Comparison of ENCODE assay signal across 33 cellular contexts in genomic region chr14:63596998-63597658, GRCh38.
"Had no signal": no experiment of that assay in that cellular context is flagged by ENCODE, and none has a peak within 500 bp of the region (broad histone marks: within the 10 kb centered on the region; RNA-seq: fewer than 3 reads in every experiment).

No MANE protein-coding gene starts in this region.

- H3K4me3 ChIP-seq: adrenal gland, body of pancreas, cardiac muscle cell, colonic mucosa, esophagus squamous epithelium had no signal

- H3K36me3 ChIP-seq: colonic mucosa had no signal

- H3K4me1 ChIP-seq: adrenal gland, body of pancreas, colonic mucosa, esophagus squamous epithelium had no signal

- H3K27me3 ChIP-seq: adrenal gland, body of pancreas, cardiac muscle cell, colonic mucosa, esophagus squamous epithelium had no signal

- H3K27ac ChIP-seq: adrenal gland, body of pancreas, cardiac muscle cell, colonic mucosa, epithelial cell of prostate, esophagus squamous epithelium had no signal

- H3K27ac Mint-ChIP-seq: activated CD4-positive, alpha-beta memory T cell treated with anti-CD3 and anti-CD28 coated beads for 36 hours; activated CD4-positive, alpha-beta T cell treated with anti-CD3 and anti-CD28 coated beads for 36 hours; activated CD4-positive, alpha-beta T cell treated with anti-CD3 and anti-CD28 coated beads, Interleukin-2, amount 10 ng/mL, durations not matched to agents 24 days and 14 days; activated CD8-positive, alpha-beta memory T cell treated with anti-CD3 and anti-CD28 coated beads, Interleukin-2, amount 10 ng/mL, durations not matched to agents 7 days and 5 days; activated CD8-positive, alpha-beta T cell treated with anti-CD3 and anti-CD28 coated beads, Interleukin-2, amount 10 ng/mL, durations not matched to agents 7 days and 5 days; activated naive CD4-positive, alpha-beta T cell treated with anti-CD3 and anti-CD28 coated beads for 36 hours; activated naive CD4-positive, alpha-beta T cell treated with anti-CD3 and anti-CD28 coated beads, Interleukin-2, amount 50 U/mL, for 24 hours; activated naive CD8-positive, alpha-beta T cell treated with anti-CD3 and anti-CD28 coated beads, Interleukin-2, amount 50 U/mL, for 24 hours; activated T-helper 1 cell treated with anti-CD3 and anti-CD28 coated beads, Interleukin-12 subunit alpha, Interleukin-12 subunit beta, Interleukin-2, Interleukin-4 antibody, amounts not matched to agents 30 ng/mL and 10 ng/mL and 1 ng/mL, durations not matched to agents 14 hours and 24 hours and 36 hours; activated T-helper 2 cell treated with anti-CD3 and anti-CD28 coated beads, Interferon-gamma antibody, Interleukin-2, Interleukin-4, amounts not matched to agents 10 μg/mL and 5 μg/mL and 100 μg/mL, durations not matched to agents 14 hours and 24 hours and 36 hours had no signal

- DNase-seq: activated CD4-positive, alpha-beta memory T cell treated with anti-CD3 and anti-CD28 coated beads for 36 hours; activated CD4-positive, alpha-beta T cell treated with anti-CD3 and anti-CD28 coated beads for 36 hours; activated CD4-positive, alpha-beta T cell treated with anti-CD3 and anti-CD28 coated beads, Interleukin-2, amount 10 ng/mL, durations not matched to agents 24 days and 14 days; activated CD4-positive, CD25-positive, alpha-beta regulatory T cell; activated CD4-positive, CD25-positive, alpha-beta regulatory T cell treated with anti-CD3 and anti-CD28 coated beads, Interleukin-2, amount 50 U/mL, for 72 hours; activated CD8-positive, alpha-beta memory T cell treated with anti-CD3 and anti-CD28 coated beads, Interleukin-2, amount 10 ng/mL, durations not matched to agents 7 days and 5 days; activated CD8-positive, alpha-beta memory T cell treated with anti-CD3 and anti-CD28 coated beads, Interleukin-2, amount 50 U/mL, for 4 hours; activated CD8-positive, alpha-beta T cell treated with anti-CD3 and anti-CD28 coated beads, Interleukin-2, amount 10 ng/mL, durations not matched to agents 7 days and 5 days; activated effector memory CD4-positive, alpha-beta T cell treated with anti-CD3 and anti-CD28 coated beads, Interleukin-2, amount 50 U/mL, for 16 hours; activated naive CD4-positive, alpha-beta T cell treated with anti-CD3 and anti-CD28 coated beads for 36 hours; activated naive CD8-positive, alpha-beta T cell treated with anti-CD3 and anti-CD28 coated beads for 36 hours; activated naive CD8-positive, alpha-beta T cell treated with anti-CD3 and anti-CD28 coated beads, Interleukin-2, amount 50 U/mL, for 24 hours; activated T-cell treated with anti-CD3 and anti-CD28 coated beads, Interleukin-2, amount 50 U/mL, for 1 hour; activated T-cell treated with anti-CD3 and anti-CD28 coated beads, Interleukin-2, amount 50 U/mL, for 48 hours; adrenal gland; amygdala; aorta; body of pancreas; central memory CD4-positive, alpha-beta T cell; cerebellar nuclear complex; colonic mucosa; effector CD8-positive, alpha-beta T cell; esophagus squamous epithelium; head of caudate nucleus; T-helper 2 cell had no signal

- H3K9me3 Mint-ChIP-seq: activated naive CD4-positive, alpha-beta T cell treated with anti-CD3 and anti-CD28 coated beads, Interleukin-2, amount 50 U/mL, for 24 hours had no signal

- H3K4me1 Mint-ChIP-seq: activated CD4-positive, alpha-beta T cell treated with anti-CD3 and anti-CD28 coated beads for 36 hours; activated CD4-positive, alpha-beta T cell treated with anti-CD3 and anti-CD28 coated beads, Interleukin-2, amount 10 ng/mL, durations not matched to agents 24 days and 14 days had no signal

- H3K9me3 ChIP-seq: colonic mucosa had no signal

- ATAC-seq: activated CD4-positive, alpha-beta T cell treated with anti-CD3 and anti-CD28 coated beads for 36 hours; activated CD8-positive, alpha-beta memory T cell treated with anti-CD3 and anti-CD28 coated beads, Interleukin-2, amount 10 ng/mL, durations not matched to agents 7 days and 5 days; activated CD8-positive, alpha-beta T cell treated with anti-CD3 and anti-CD28 coated beads, Interleukin-2, amount 10 ng/mL, durations not matched to agents 7 days and 5 days; activated naive CD8-positive, alpha-beta T cell treated with anti-CD3 and anti-CD28 coated beads, Interleukin-2, amount 50 U/mL, for 24 hours; body of pancreas had no signal

- H3K4me3 Mint-ChIP-seq: activated CD4-positive, alpha-beta memory T cell treated with anti-CD3 and anti-CD28 coated beads for 36 hours; activated CD4-positive, alpha-beta T cell treated with anti-CD3 and anti-CD28 coated beads for 36 hours; activated CD4-positive, alpha-beta T cell treated with anti-CD3 and anti-CD28 coated beads, Interleukin-2, amount 10 ng/mL, durations not matched to agents 24 days and 14 days; activated CD8-positive, alpha-beta memory T cell treated with anti-CD3 and anti-CD28 coated beads, Interleukin-2, amount 10 ng/mL, durations not matched to agents 7 days and 5 days; activated CD8-positive, alpha-beta T cell treated with anti-CD3 and anti-CD28 coated beads, Interleukin-2, amount 10 ng/mL, durations not matched to agents 7 days and 5 days; activated naive CD4-positive, alpha-beta T cell treated with anti-CD3 and anti-CD28 coated beads for 36 hours; activated naive CD4-positive, alpha-beta T cell treated with anti-CD3 and anti-CD28 coated beads, Interleukin-2, amount 50 U/mL, for 24 hours; activated naive CD8-positive, alpha-beta T cell treated with anti-CD3 and anti-CD28 coated beads for 36 hours; activated naive CD8-positive, alpha-beta T cell treated with anti-CD3 and anti-CD28 coated beads, Interleukin-2, amount 50 U/mL, for 24 hours; activated T-helper 1 cell treated with anti-CD3 and anti-CD28 coated beads, Interleukin-12 subunit alpha, Interleukin-12 subunit beta, Interleukin-2, Interleukin-4 antibody, amounts not matched to agents 30 ng/mL and 10 ng/mL and 1 ng/mL, durations not matched to agents 14 hours and 24 hours and 36 hours had no signal

- FAIRE-seq: endometrium, endothelial cell of umbilical vein, frontal cortex had no signal

- H3K27me3 Mint-ChIP-seq: activated CD4-positive, alpha-beta memory T cell treated with anti-CD3 and anti-CD28 coated beads for 36 hours; activated CD4-positive, alpha-beta T cell treated with anti-CD3 and anti-CD28 coated beads for 36 hours; activated CD4-positive, alpha-beta T cell treated with anti-CD3 and anti-CD28 coated beads, Interleukin-2, amount 10 ng/mL, durations not matched to agents 24 days and 14 days; activated CD8-positive, alpha-beta memory T cell treated with anti-CD3 and anti-CD28 coated beads, Interleukin-2, amount 10 ng/mL, durations not matched to agents 7 days and 5 days; activated naive CD4-positive, alpha-beta T cell treated with anti-CD3 and anti-CD28 coated beads, Interleukin-2, amount 50 U/mL, for 24 hours; activated naive CD8-positive, alpha-beta T cell treated with anti-CD3 and anti-CD28 coated beads for 36 hours; activated naive CD8-positive, alpha-beta T cell treated with anti-CD3 and anti-CD28 coated beads, Interleukin-2, amount 50 U/mL, for 24 hours had no signal
